ENCODE assay signal across 14 cellular contexts in the genomic region with DNA sequence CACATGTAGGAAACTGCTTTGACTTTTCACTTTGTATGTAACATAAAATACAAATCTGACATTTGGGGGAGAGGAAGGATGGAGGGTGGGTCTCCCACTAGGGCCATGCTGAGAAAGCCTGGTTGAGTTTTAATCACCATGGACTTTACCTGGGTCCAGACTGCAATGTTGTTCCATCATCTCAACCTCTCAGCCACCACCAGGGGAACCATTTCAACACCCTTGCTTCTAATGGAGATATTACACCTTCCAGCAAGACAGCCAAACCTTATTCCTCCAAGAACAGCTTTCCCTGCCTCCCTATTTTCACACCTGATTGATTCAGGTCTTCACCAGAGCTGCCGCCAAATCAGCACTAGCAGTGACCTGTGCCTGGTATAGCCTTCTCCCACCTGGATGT. TPM values are rescaled to one million over a fixed set of nuclear protein-coding genes. Genes with fewer than 3 reads are reported as not detected.
A peak's percentile ranks its signal among the peaks of the same experiment; 100 is the strongest.
DNase-seq lines count a peak whose midpoint lies in the region; TF ChIP-seq lines count a peak whose summit lies in the region.
"Had no signal": no experiment of that assay in that cellular context is flagged by ENCODE, and none has a peak within 500 bp of the region (broad histone marks: within the 10 kb centered on the region; RNA-seq: fewer than 3 reads in every experiment).

No MANE protein-coding gene starts in this region.

- DNase-seq in NCI-H82 (lab: John Stamatoyannopoulos, UW) (peak; percentile 17), NCI-H82 treated with DMSO at 0.1 percent for 48 hours (lab: John Stamatoyannopoulos, UW; ENCODE audit: unreplicated experiment) (no peak), SK-MEL-5 (ENCODE audit: low read depth, low spot score) (peak; percentile 17), fibroblast of villous mesenchyme (ENCODE audit: low read depth) (no peak), tibial artery (no peak), NCI-H69 (lab: John Stamatoyannopoulos, UW) (no peak), glutamatergic neuron (no peak)
- no peak for DNase-seq in CD4-positive, alpha-beta memory T cell
- DNase-seq: ACHN, hippocampal formation, NCI-H2029 treated with DMSO at 0.1 percent for 48 hours, testis had no signal

- in situ Hi-C loops in SK-MEL-5 (cut with HindIII; ENCODE audit: low pct_unique_long_range_greater_than_20kb, low sequenced_read_pairs) = no loop called here

- TF ChIP-seq CTCF in fibroblast of villous mesenchyme (IDR thresholded peaks at IDR 0.05; ENCODE audit: insufficient read depth, low read depth, low read length) (peak; percentile 11), tibial artery (IDR thresholded peaks at IDR 0.05) (peak in 1 of 2 experiments; percentile 11), glutamatergic neuron (IDR thresholded peaks at IDR 0.05; ENCODE audit: partially characterized antibody, unreplicated experiment) (no peak)

- H3K9me3 Mint-ChIP-seq in CD4-positive, alpha-beta memory T cell = no peaks in the 10 kb centered on the region
- H3K9me3 Mint-ChIP-seq in glutamatergic neuron (ENCODE audit: unreplicated experiment) = no peaks in the 10 kb centered on the region

- H3K27ac ChIP-seq in tibial artery = peak overlapping the region; percentile 25 to 65
- H3K27ac ChIP-seq in CD4-positive, alpha-beta memory T cell (ENCODE audit: low read depth, low read length) = no peak overlapping the region
- H3K27ac ChIP-seq: KMS-11, testis had no signal

- peaks cover 0 to 4% (median 0%) of the 10 kb centered on the region in 4 donors for H3K4me1 Mint-ChIP-seq in CD4-positive, alpha-beta memory T cell
- no peaks in the 10 kb centered on the region for H3K4me1 Mint-ChIP-seq in glutamatergic neuron (ENCODE audit: low read depth, unreplicated experiment)

- H3K27me3 ChIP-seq in tibial artery = no peaks in the 10 kb centered on the region
- H3K27me3 ChIP-seq in CD4-positive, alpha-beta memory T cell (ENCODE audit: insufficient read depth, low read length) = no peaks in the 10 kb centered on the region
- H3K27me3 ChIP-seq: testis had no signal

- H3K9me3 ChIP-seq in tibial artery = no peaks in the 10 kb centered on the region
- H3K9me3 ChIP-seq in CD4-positive, alpha-beta memory T cell (ENCODE audit: control insufficient read depth in 1 of 2, low read length in 2 of 2) = no peaks in the 10 kb centered on the region
- H3K9me3 ChIP-seq: testis had no signal

- H3K27ac Mint-ChIP-seq in CD4-positive, alpha-beta memory T cell = peak overlapping the region in 1 of 7 donors; percentile 23
- H3K27ac Mint-ChIP-seq in glutamatergic neuron (ENCODE audit: unreplicated experiment) = no peak overlapping the region

- H3K4me3 Mint-ChIP-seq in CD4-positive, alpha-beta memory T cell = no peak overlapping the region
- H3K4me3 Mint-ChIP-seq in glutamatergic neuron (ENCODE audit: unreplicated experiment) = no peak overlapping the region

- H3K4me1 ChIP-seq in tibial artery = peaks cover 0 to 78% (median 33%) of the 10 kb centered on the region in 4 donors
- H3K4me1 ChIP-seq in CD4-positive, alpha-beta memory T cell (ENCODE audit: insufficient read depth, low read length) = no peaks in the 10 kb centered on the region
- H3K4me1 ChIP-seq: testis had no signal

- CTCF ChIA-PET in CD4-positive, alpha-beta memory T cell (lab: Charles Lee; ENCODE audit: partially characterized antibody) = interaction anchor here (1.1 kb wide), 1 partner anchor 29 kb away, joined by 3 read pairs; no protein-coding TSS in a partner anchor

- POLR2A ChIA-PET in CD4-positive, alpha-beta memory T cell (lab: Charles Lee; ENCODE audit: partially characterized antibody) = no interaction called here

- peaks cover 19 to 20% of the 10 kb centered on the region in 2 donors for H3K36me3 Mint-ChIP-seq in CD4-positive, alpha-beta memory T cell
- H3K36me3 Mint-ChIP-seq in glutamatergic neuron (ENCODE audit: unreplicated experiment) = no peaks in the 10 kb centered on the region

- H3K4me3 ChIP-seq in fibroblast of villous mesenchyme (ENCODE audit: low read depth, low read length) (no peak overlapping the region), tibial artery (no peak overlapping the region)
- no peak overlapping the region for H3K4me3 ChIP-seq in CD4-positive, alpha-beta memory T cell (ENCODE audit: low read length in 2 of 2)
- H3K4me3 ChIP-seq: testis had no signal

- peaks cover 5 to 22% (median 12%) of the 10 kb centered on the region in 3 donors for H3K36me3 ChIP-seq in tibial artery
- no peaks in the 10 kb centered on the region for H3K36me3 ChIP-seq in CD4-positive, alpha-beta memory T cell (ENCODE audit: insufficient read depth, low read length)

- intact Hi-C loops in tibial artery (cut with DNase I; ENCODE audit: low total_unique reads) = no loop called here
- intact Hi-C loops in CD4-positive, alpha-beta memory T cell (cut with micrococcal nuclease) = no loop called here

- no peaks in the 10 kb centered on the region for H3K27me3 Mint-ChIP-seq in CD4-positive, alpha-beta memory T cell
- no peaks in the 10 kb centered on the region for H3K27me3 Mint-ChIP-seq in glutamatergic neuron (ENCODE audit: unreplicated experiment)

RNA-seq across cellular contexts. Expression of a gene that starts 56.0 kb away (rescaled TPM):
- total RNA-seq in SK-MEL-5 (2014; rRNA removed; shearing (Covaris generic)) = not detected in 2 replicates
- not detected in 2 replicates for polyA plus RNA-seq in SK-MEL-5 (2015; cell fraction: cytosol; rRNA removed)
- polyA plus RNA-seq in SK-MEL-5 (2015; cell fraction: nucleus; rRNA removed) = not detected in 2 replicates
- total RNA-seq in fibroblast of villous mesenchyme (under 0.01 TPM in 2 replicates), glutamatergic neuron (ENCODE audit: unreplicated experiment) (not detected)
- total RNA-seq in CD4-positive, alpha-beta memory T cell = not detected
- polyA plus RNA-seq in CD4-positive, alpha-beta memory T cell = not detected
- total RNA-seq: lung microvascular endothelial cell had no signal

RNA-seq across cellular contexts. Expression of a gene that starts 56.2 kb away (rescaled TPM):
- total RNA-seq in SK-MEL-5 (2014; rRNA removed; shearing (Covaris generic)) = 11.4 and 17.7 TPM in 2 replicates
- polyA plus RNA-seq in SK-MEL-5 (2015; cell fraction: cytosol; rRNA removed) = 11.5 and 16.3 TPM in 2 replicates
- 38.1 and 41.6 TPM in 2 replicates for polyA plus RNA-seq in SK-MEL-5 (2015; cell fraction: nucleus; rRNA removed)
- total RNA-seq in fibroblast of villous mesenchyme (10.4 and 11.0 TPM in 2 replicates), glutamatergic neuron (ENCODE audit: unreplicated experiment) (3.0 TPM)
- total RNA-seq in CD4-positive, alpha-beta memory T cell = 1 to 10 TPM; 3.2 TPM
- 1 to 10 TPM in 1 of 2 donors, under 1 TPM in 1; 0.71 to 2.1 TPM for polyA plus RNA-seq in CD4-positive, alpha-beta memory T cell

Comparison
In these comparisons a context has a peak if more than half of its experiments do, and no peak if none do; other contexts are left out.
1. DNase-seq: peak in NCI-H82 (single experiment) and SK-MEL-5 (single experiment); none in NCI-H82 treated with DMSO at 0.1 percent for 48 hours (single experiment), fibroblast of villous mesenchyme (single experiment), tibial artery (0 of 2), NCI-H69 (single experiment), CD4-positive, alpha-beta memory T cell (0 of 5) and glutamatergic neuron (single experiment).